In genomic region chr2:23464156-23464555, GRCh38 we compare ENCODE assay signal across 35 cellular contexts.
"Had no signal": no experiment of that assay in that cellular context is flagged by ENCODE, and none has a peak within 500 bp of the region (broad histone marks: within the 10 kb centered on the region; RNA-seq: fewer than 3 reads in every experiment).

No MANE protein-coding gene starts in this region.

- H3K36me3 ChIP-seq: Peyer's patch, SJSA1, WERI-Rb-1 had no signal

- ATAC-seq: activated naive CD8-positive, alpha-beta T cell treated with anti-CD3 and anti-CD28 coated beads, Interleukin-2, amount 50 U/mL, for 24 hours; activated T-cell treated with anti-CD3 and anti-CD28 coated beads, Interleukin-2, amount 50 U/mL, for 4 hours; PC-3 had no signal

- DNase-seq: activated CD4-positive, alpha-beta memory T cell treated with anti-CD3 and anti-CD28 coated beads, Interleukin-2, amount 10 ng/mL, durations not matched to agents 7 days and 5 days; activated CD4-positive, alpha-beta T cell treated with anti-CD3 and anti-CD28 coated beads for 1 hour; activated CD4-positive, alpha-beta T cell treated with anti-CD3 and anti-CD28 coated beads for 48 hours; activated CD4-positive, CD25-positive, alpha-beta regulatory T cell; activated CD8-positive, alpha-beta memory T cell treated with anti-CD3 and anti-CD28 coated beads for 24 hours; activated naive CD4-positive, alpha-beta T cell treated with anti-CD3 and anti-CD28 coated beads, Interleukin-2, amount 10 ng/mL, durations not matched to agents 7 days and 5 days; activated naive CD8-positive, alpha-beta T cell treated with anti-CD3 and anti-CD28 coated beads, Interleukin-2, amount 50 U/mL, for 24 hours; activated T-cell treated with anti-CD3 and anti-CD28 coated beads, Interleukin-2, amount 50 U/mL, for 4 hours; anterior cingulate cortex; caudate nucleus; cerebellar nuclear complex; MM.1S; NCI-H1105; NCI-H1417 treated with DMSO at 0.1 percent for 48 hours; NCI-H1694 treated with DMSO at 0.1 percent for 48 hours; NCI-H2029; NCI-H2107; NCI-H2171 treated with DMSO at 0.1 percent for 48 hours; NCI-H2227 treated with DMSO at 0.1 percent for 48 hours; NCI-H446; NCI-H510A treated with DMSO at 0.1 percent for 48 hours; NCI-H526 treated with DMSO at 0.1 percent for 48 hours; NCI-H82; NK-92 treated with Interleukin-12 subunit alpha and Interleukin-12 subunit beta, amount 100 ng/mL, for 24 hours; PC-3; Peyer's patch; RPMI8226; SHP77 treated with DMSO at 0.1 percent for 48 hours; T1000; WERI-Rb-1 had no signal

- H3K9me3 Mint-ChIP-seq: activated CD4-positive, alpha-beta memory T cell treated with anti-CD3 and anti-CD28 coated beads, Interleukin-2, amount 10 ng/mL, durations not matched to agents 7 days and 5 days; activated naive CD4-positive, alpha-beta T cell treated with anti-CD3 and anti-CD28 coated beads, Interleukin-2, amount 10 ng/mL, durations not matched to agents 7 days and 5 days; activated naive CD8-positive, alpha-beta T cell treated with anti-CD3 and anti-CD28 coated beads, Interleukin-2, amount 50 U/mL, for 24 hours; activated T-cell treated with anti-CD3 and anti-CD28 coated beads, Interleukin-2, amount 50 U/mL, for 4 hours; activated T-helper 1 cell treated with anti-CD3 and anti-CD28 coated beads, Interleukin-12 subunit alpha, Interleukin-12 subunit beta, Interleukin-2, Interleukin-4 antibody, amounts not matched to agents 30 ng/mL and 10 ng/mL and 1 ng/mL, durations not matched to agents 14 hours and 24 hours and 36 hours had no signal

- H3K4me3 ChIP-seq: Peyer's patch, SJSA1 had no signal

- H3K27me3 Mint-ChIP-seq: brain had no signal

- H3K4me2 ChIP-seq: KMS-11 had no signal

- H3K4me1 ChIP-seq: Peyer's patch, SJSA1 had no signal

- H3K9me3 ChIP-seq: Peyer's patch, SJSA1 had no signal

- H3K27ac ChIP-seq: KMS-11, Peyer's patch, SJSA1, WERI-Rb-1 had no signal

- H3K27ac Mint-ChIP-seq: activated CD4-positive, alpha-beta memory T cell treated with anti-CD3 and anti-CD28 coated beads, Interleukin-2, amount 10 ng/mL, durations not matched to agents 7 days and 5 days; activated naive CD4-positive, alpha-beta T cell treated with anti-CD3 and anti-CD28 coated beads, Interleukin-2, amount 10 ng/mL, durations not matched to agents 7 days and 5 days; activated naive CD8-positive, alpha-beta T cell; activated naive CD8-positive, alpha-beta T cell treated with anti-CD3 and anti-CD28 coated beads, Interleukin-2, amount 50 U/mL, for 24 hours; activated T-helper 1 cell treated with anti-CD3 and anti-CD28 coated beads, Interleukin-12 subunit alpha, Interleukin-12 subunit beta, Interleukin-2, Interleukin-4 antibody, amounts not matched to agents 30 ng/mL and 10 ng/mL and 1 ng/mL, durations not matched to agents 14 hours and 24 hours and 36 hours had no signal

- H3K36me3 Mint-ChIP-seq: activated naive CD4-positive, alpha-beta T cell treated with anti-CD3 and anti-CD28 coated beads, Interleukin-2, amount 10 ng/mL, durations not matched to agents 7 days and 5 days; activated naive CD8-positive, alpha-beta T cell had no signal

- H3K27me3 ChIP-seq: Peyer's patch, SJSA1 had no signal

- H3K4me3 Mint-ChIP-seq: activated CD4-positive, alpha-beta memory T cell treated with anti-CD3 and anti-CD28 coated beads, Interleukin-2, amount 10 ng/mL, durations not matched to agents 7 days and 5 days; activated naive CD4-positive, alpha-beta T cell treated with anti-CD3 and anti-CD28 coated beads, Interleukin-2, amount 10 ng/mL, durations not matched to agents 7 days and 5 days; activated naive CD8-positive, alpha-beta T cell; activated naive CD8-positive, alpha-beta T cell treated with anti-CD3 and anti-CD28 coated beads, Interleukin-2, amount 50 U/mL, for 24 hours; activated T-cell treated with anti-CD3 and anti-CD28 coated beads, Interleukin-2, amount 50 U/mL, for 4 hours; activated T-helper 1 cell treated with anti-CD3 and anti-CD28 coated beads, Interleukin-12 subunit alpha, Interleukin-12 subunit beta, Interleukin-2, Interleukin-4 antibody, amounts not matched to agents 30 ng/mL and 10 ng/mL and 1 ng/mL, durations not matched to agents 14 hours and 24 hours and 36 hours; brain had no signal

- H3K4me1 Mint-ChIP-seq: activated CD4-positive, alpha-beta memory T cell treated with anti-CD3 and anti-CD28 coated beads, Interleukin-2, amount 10 ng/mL, durations not matched to agents 7 days and 5 days; activated naive CD8-positive, alpha-beta T cell treated with anti-CD3 and anti-CD28 coated beads, Interleukin-2, amount 50 U/mL, for 24 hours had no signal
